In the genomic region with DNA sequence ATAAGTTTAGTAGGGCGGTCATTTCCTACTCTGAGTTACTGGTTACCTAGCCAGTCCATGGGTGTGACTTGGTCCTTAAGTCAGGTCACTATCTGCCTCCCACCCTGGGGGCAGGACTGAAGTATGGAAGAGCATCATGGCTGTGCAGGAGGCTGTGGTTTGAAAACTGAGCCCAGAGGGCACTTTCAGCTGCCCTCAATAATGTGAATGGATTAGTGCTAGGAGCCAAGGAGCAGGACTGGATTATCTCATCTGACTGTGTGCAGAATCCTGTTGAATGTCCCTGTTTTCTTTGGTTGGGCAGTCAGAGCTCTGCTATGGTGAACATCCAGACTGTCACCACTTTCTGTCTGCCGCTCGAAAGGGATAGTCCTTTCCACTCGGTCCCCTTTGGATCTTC, we compare ENCODE assay signal across 9 cellular contexts. TPM values are rescaled to one million over a fixed set of nuclear protein-coding genes. Genes with fewer than 3 reads are reported as not detected.
A peak's percentile ranks its signal among the peaks of the same experiment; 100 is the strongest.
DNase-seq lines count a peak whose midpoint lies in the region; ATAC-seq, FAIRE-seq and TF ChIP-seq lines count a peak whose summit lies in the region.
"Had no signal": no experiment of that assay in that cellular context is flagged by ENCODE, and none has a peak within 500 bp of the region (broad histone marks: within the 10 kb centered on the region; RNA-seq: fewer than 3 reads in every experiment).

No MANE protein-coding gene starts in this region.

- no TSS peak for BruUV-seq in HepG2 (replicated peaks; lab: Mats Ljungman, UMichigan)

- H3K4me1 Mint-ChIP-seq in activated naive CD4-positive, alpha-beta T cell treated with anti-CD3 and anti-CD28 coated beads, Interleukin-2, amount 50 U/mL, for 24 hours = peaks cover 72% of the 10 kb centered on the region
- peaks cover 43% of the 10 kb centered on the region for H3K4me1 Mint-ChIP-seq in activated naive CD8-positive, alpha-beta T cell treated with anti-CD3 and anti-CD28 coated beads for 36 hours

- POLR2A ChIA-PET in HepG2 (lab: Yijun Ruan, JAX) = no interaction called here

- peak overlapping the region; percentile 94 for H3K27ac Mint-ChIP-seq in activated naive CD4-positive, alpha-beta T cell treated with anti-CD3 and anti-CD28 coated beads, Interleukin-2, amount 50 U/mL, for 24 hours
- H3K27ac Mint-ChIP-seq in activated naive CD8-positive, alpha-beta T cell treated with anti-CD3 and anti-CD28 coated beads for 36 hours = peak overlapping the region; percentile 96

- H3K27me3 ChIP-seq in HepG2 (ENCODE audit: control insufficient read depth in 1 of 2, insufficient read depth in 2 of 2, low read length in 2 of 2) (no peaks in the 10 kb centered on the region), upper lobe of left lung (no peaks in the 10 kb centered on the region)

- peak overlapping the region; percentile 96 for H3K27ac ChIP-seq in HepG2 (ENCODE audit: extremely low read length, insufficient read depth, low read length)
- H3K27ac ChIP-seq in upper lobe of left lung = peak overlapping the region in 3 of 4 donors; percentile 14 to 96 (median 93)

- CTCF ChIA-PET in HepG2 (lab: Yijun Ruan, JAX; ENCODE audit: low intra/inter-chr PET ratio, low total read pairs) = no interaction called here

- peak overlapping the region; percentile 80 to 86 (median 85) for H3K4me3 ChIP-seq in HepG2 (replicated peaks in 1 of 3; ENCODE audit: insufficient read depth in 1 of 3, low read depth in 2 of 3, low read length in 3 of 3)
- peak overlapping the region; percentile 12 to 74 (median 68) for H3K4me3 ChIP-seq in upper lobe of left lung

- TF ChIP-seq POLR2A in HepG2 (IDR thresholded peaks at IDR 0.05; ENCODE audit: insufficient read depth in 1 of 2, low read depth in 2 of 2, low read length in 2 of 2) (no peak), upper lobe of left lung (IDR thresholded peaks at IDR 0.05) (no peak)

- FAIRE-seq in HepG2 (lab: Jason Lieb, UNC) = no peak
- FAIRE-seq: islet of Langerhans had no signal

- no peak for DNase-seq in activated naive CD4-positive, alpha-beta T cell treated with Interleukin-2 at 50 U/mL for 16 hours
- no peak for DNase-seq in activated naive CD8-positive, alpha-beta T cell treated with anti-CD3 and anti-CD28 coated beads for 36 hours
- DNase-seq in HepG2 (ENCODE audit: low spot score) = peak; percentile 1
- no peak for DNase-seq in upper lobe of left lung
- DNase-seq in NCI-H1694 (lab: John Stamatoyannopoulos, UW) = no peak
- DNase-seq in AG20443 (ENCODE audit: low spot score) = no peak
- no peak for DNase-seq in central memory CD4-positive, alpha-beta T cell

- H3K9me3 ChIP-seq in HepG2 (ENCODE audit: low read length) (no peaks in the 10 kb centered on the region), upper lobe of left lung (no peaks in the 10 kb centered on the region)

- TF ChIP-seq CTCF in HepG2 (CRISPR knock-in tag; IDR thresholded peaks at IDR 0.05) (no peak), upper lobe of left lung (IDR thresholded peaks at IDR 0.05) (no peak)

- no peak overlapping the region for H2AFZ ChIP-seq in HepG2 (ENCODE audit: low read length)

- H3K4me1 ChIP-seq in HepG2 (ENCODE audit: insufficient read depth, low read length) (peaks cover 32% of the 10 kb centered on the region), upper lobe of left lung (peaks cover 32 to 45% (median 37%) of the 10 kb centered on the region in 4 donors)

- peaks cover 23% of the 10 kb centered on the region for H4K20me1 ChIP-seq in HepG2 (ENCODE audit: insufficient read depth, low read length)

- H3K27me3 Mint-ChIP-seq in activated naive CD4-positive, alpha-beta T cell treated with anti-CD3 and anti-CD28 coated beads, Interleukin-2, amount 50 U/mL, for 24 hours = no peaks in the 10 kb centered on the region
- H3K27me3 Mint-ChIP-seq in activated naive CD8-positive, alpha-beta T cell treated with anti-CD3 and anti-CD28 coated beads for 36 hours = no peaks in the 10 kb centered on the region

- H3K79me2 ChIP-seq in HepG2 (ENCODE audit: insufficient read depth, low read length) = peaks cover 39% of the 10 kb centered on the region

- TF ChIP-seq RAD21 in HepG2 (CRISPR knock-in tag; IDR thresholded peaks at IDR 0.05) = no peak

- no peaks in the 10 kb centered on the region for H3K9me3 Mint-ChIP-seq in activated naive CD4-positive, alpha-beta T cell treated with anti-CD3 and anti-CD28 coated beads, Interleukin-2, amount 50 U/mL, for 24 hours
- H3K9me3 Mint-ChIP-seq in activated naive CD8-positive, alpha-beta T cell treated with anti-CD3 and anti-CD28 coated beads for 36 hours = peaks cover 6% of the 10 kb centered on the region

- H3K36me3 ChIP-seq in HepG2 (replicated peaks in 1 of 2; ENCODE audit: control insufficient read depth in 1 of 2, insufficient read depth in 2 of 2, low read length in 2 of 2) (no peaks in the 10 kb centered on the region; a peak in 1 of 5 replicates), upper lobe of left lung (peaks cover 0 to 4% (median 2%) of the 10 kb centered on the region in 4 donors)

- ATAC-seq in HepG2 = no peak
- ATAC-seq in upper lobe of left lung (ENCODE audit: low FRiP score in 2 of 2) = no peak

- no peak for TF ChIP-seq EP300 in HepG2 (IDR thresholded peaks at IDR 0.05; ENCODE audit: low read depth in 2 of 2, low read length in 2 of 2)
- no peak for TF ChIP-seq EP300 in HepG2 (CRISPR knock-in tag; IDR thresholded peaks at IDR 0.05; ENCODE audit: borderline replicate concordance)
- no peak for TF ChIP-seq EP300 in upper lobe of left lung (IDR thresholded peaks at IDR 0.05)

- H3K36me3 Mint-ChIP-seq in activated naive CD4-positive, alpha-beta T cell treated with anti-CD3 and anti-CD28 coated beads, Interleukin-2, amount 50 U/mL, for 24 hours = peaks cover 27% of the 10 kb centered on the region
- peaks cover 57% of the 10 kb centered on the region for H3K36me3 Mint-ChIP-seq in activated naive CD8-positive, alpha-beta T cell treated with anti-CD3 and anti-CD28 coated beads for 36 hours

- 74% methylated on average over 4 of the region's 4 CpGs for WGBS in HepG2 (ENCODE audit: low lambda C conversion rate)
- 56 to 70% methylated on average over 4 of the region's 4 CpGs for WGBS in upper lobe of left lung, 2 donors

- peak overlapping the region; percentile 98 for H3K9ac ChIP-seq in HepG2 (ENCODE audit: insufficient read depth, low read depth, low read length)

- in situ Hi-C loops in HepG2 (cut with HindIII; ENCODE audit: extremely low pct_ligation_motif_present, low pct_unique_long_range_greater_than_20kb) = no loop called here

- intact Hi-C loops in HepG2 (cut with micrococcal nuclease; ENCODE audit: unreplicated experiment) = loop anchor here (5.0 kb wide), 1 partner anchor 1577 kb away; no protein-coding TSS in a partner anchor

- H3K4me3 Mint-ChIP-seq in activated naive CD4-positive, alpha-beta T cell treated with anti-CD3 and anti-CD28 coated beads, Interleukin-2, amount 50 U/mL, for 24 hours = peak overlapping the region; percentile 98
- peak overlapping the region; percentile 90 for H3K4me3 Mint-ChIP-seq in activated naive CD8-positive, alpha-beta T cell treated with anti-CD3 and anti-CD28 coated beads for 36 hours

- peak overlapping the region; percentile 89 for H3K4me2 ChIP-seq in HepG2 (ENCODE audit: low read depth, low read length)

TF ChIP-seq in HepG2, 621 proteins besides CTCF, POLR2A, EP300 and RAD21:
- TF ChIP-seq, protein P1, sequence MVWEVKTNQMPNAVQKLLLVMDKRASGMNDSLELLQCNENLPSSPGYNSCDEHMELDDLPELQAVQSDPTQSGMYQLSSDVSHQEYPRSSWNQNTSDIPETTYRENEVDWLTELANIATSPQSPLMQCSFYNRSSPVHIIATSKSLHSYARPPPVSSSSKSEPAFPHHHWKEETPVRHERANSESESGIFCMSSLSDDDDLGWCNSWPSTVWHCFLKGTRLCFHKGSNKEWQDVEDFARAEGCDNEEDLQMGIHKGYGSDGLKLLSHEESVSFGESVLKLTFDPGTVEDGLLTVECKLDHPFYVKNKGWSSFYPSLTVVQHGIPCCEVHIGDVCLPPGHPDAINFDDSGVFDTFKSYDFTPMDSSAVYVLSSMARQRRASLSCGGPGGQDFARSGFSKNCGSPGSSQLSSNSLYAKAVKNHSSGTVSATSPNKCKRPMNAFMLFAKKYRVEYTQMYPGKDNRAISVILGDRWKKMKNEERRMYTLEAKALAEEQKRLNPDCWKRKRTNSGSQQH (CRISPR knock-in tag; IDR thresholded peaks at IDR 0.05; ENCODE audit: low read depth) = 0 out of 2 replicates have a peak, but pooled peaks have one; percentile 20
- TF ChIP-seq ZNF616 (CRISPR knock-in tag; IDR thresholded peaks at IDR 0.05; ENCODE audit: low read depth) = no peak

RNA-seq across cellular contexts. Expression of a gene that starts 1.6 kb away (rescaled TPM):
- total RNA-seq in activated naive CD8-positive, alpha-beta T cell treated with anti-CD3 and anti-CD28 coated beads for 36 hours = 10 to 100 TPM; 18.5 to 20.0 TPM
- total RNA-seq in HepG2 (2016; rRNA removed; fragmentation: Illumina TruSeq; extraction: Trizol) = 23.8 and 34.9 TPM in 2 replicates
- total RNA-seq in HepG2 (2016; cell fraction: cytosol; rRNA removed; fragmentation: Illumina TruSeq; extraction: Trizol; ENCODE audit: low read depth) = 2.3 and 2.7 TPM in 2 replicates
- total RNA-seq in HepG2 (2016; cell fraction: insoluble cytoplasmic fraction; rRNA removed; fragmentation: Illumina TruSeq; extraction: Trizol) = 24.1 and 33.1 TPM in 2 replicates
- total RNA-seq in HepG2 (2016; cell fraction: membrane; rRNA removed; fragmentation: Illumina TruSeq; extraction: Trizol) = 13.8 and 14.3 TPM in 2 replicates
- 24.5 and 24.9 TPM in 2 replicates for total RNA-seq in HepG2 (2016; cell fraction: nucleus; rRNA removed; fragmentation: Illumina TruSeq; extraction: Trizol)
- polyA plus RNA-seq in HepG2 (2011; rRNA removed) = 18.0 and 20.1 TPM in 2 replicates
- polyA plus RNA-seq in HepG2 (2011; cell fraction: cytosol; rRNA removed) = 12.2 and 18.2 TPM in 2 replicates
- 8.6 and 11.0 TPM in 2 replicates for polyA plus RNA-seq in HepG2 (2011; cell fraction: nucleus; rRNA removed)
- 19.9 and 21.5 TPM in 2 replicates for polyA plus RNA-seq in HepG2 (2012)
- 1.4 and 1.5 TPM in 2 replicates for polyA plus RNA-seq in HepG2 (2016; cell fraction: cytosol; fragmentation: Illumina TruSeq; extraction: Trizol; ENCODE audit: low read depth)
- polyA plus RNA-seq in HepG2 (2016; cell fraction: insoluble cytoplasmic fraction; fragmentation: Illumina TruSeq; extraction: Trizol; ENCODE audit: low read depth) = 37.9 and 38.8 TPM in 2 replicates
- polyA plus RNA-seq in HepG2 (2016; cell fraction: membrane; fragmentation: Illumina TruSeq; extraction: Trizol; ENCODE audit: low read depth) = 7.9 and 8.5 TPM in 2 replicates
- polyA plus RNA-seq in HepG2 (2016; cell fraction: nucleus; fragmentation: Illumina TruSeq; extraction: Trizol; ENCODE audit: insufficient read depth, low read depth) = 24.0 and 25.3 TPM in 2 replicates
- polyA minus RNA-seq in HepG2 (2011; rRNA and poly(A)+ RNA removed; ENCODE audit: low replicate concordance) = 21.7 and 27.2 TPM in 2 replicates
- 16.2 and 17.8 TPM in 2 replicates for polyA minus RNA-seq in HepG2 (2011; cell fraction: cytosol; rRNA and poly(A)+ RNA removed)
- 27.8 and 29.2 TPM in 2 replicates for polyA minus RNA-seq in HepG2 (2011; cell fraction: nucleus; rRNA and poly(A)+ RNA removed)
- total RNA-seq in upper lobe of left lung = 10 to 100 TPM; 11.9 to 28.6 (median 24.8) TPM
